14 cellular contexts compared by ENCODE assay signal in genomic region chr1:15168479-15168878, GRCh38. TPM values are rescaled to one million over a fixed set of nuclear protein-coding genes. Genes with fewer than 3 reads are reported as not detected.
DNase-seq lines count a peak whose midpoint lies in the region; ATAC-seq, FAIRE-seq and TF ChIP-seq lines count a peak whose summit lies in the region.
"Had no signal": no experiment of that assay in that cellular context is flagged by ENCODE, and none has a peak within 500 bp of the region (broad histone marks: within the 10 kb centered on the region; RNA-seq: fewer than 3 reads in every experiment).

No MANE protein-coding gene starts in this region.

- H3K9me3 Mint-ChIP-seq in HFFc6 (no peaks in the 10 kb centered on the region), astrocyte (ENCODE audit: unreplicated experiment) (no peaks in the 10 kb centered on the region)
- H3K9me3 Mint-ChIP-seq in effector memory CD8-positive, alpha-beta T cell = no peaks in the 10 kb centered on the region
- H3K9me3 Mint-ChIP-seq: activated CD4-positive, alpha-beta memory T cell treated with anti-CD3 and anti-CD28 coated beads, Interleukin-2, amount 10 ng/mL, durations not matched to agents 7 days and 5 days had no signal

- peaks cover 64% of the 10 kb centered on the region for H3K4me1 Mint-ChIP-seq in HFFc6 (ENCODE audit: low read depth)
- H3K4me1 Mint-ChIP-seq in astrocyte (ENCODE audit: low read depth, unreplicated experiment) = peaks cover 29% of the 10 kb centered on the region
- peaks cover 3 to 7% of the 10 kb centered on the region in 2 donors for H3K4me1 Mint-ChIP-seq in effector memory CD8-positive, alpha-beta T cell (ENCODE audit: low read depth in 2 of 2)
- H3K4me1 Mint-ChIP-seq: activated CD4-positive, alpha-beta memory T cell treated with anti-CD3 and anti-CD28 coated beads, Interleukin-2, amount 10 ng/mL, durations not matched to agents 7 days and 5 days had no signal

- H3K27ac ChIP-seq in A549 = peak overlapping the region; percentile 80 to 87
- peak overlapping the region; percentile 54 for H3K27ac ChIP-seq in astrocyte (ENCODE audit: low read depth, low read length)
- H3K27ac ChIP-seq: C4-2B, thoracic aorta had no signal

- no peak overlapping the region for H2AFZ ChIP-seq in astrocyte (ENCODE audit: low read depth, low read length)

- H3K4me3 ChIP-seq in A549 = no peak overlapping the region
- H3K4me3 ChIP-seq in astrocyte (ENCODE audit: insufficient read depth, low read depth, low read length) = no peak overlapping the region
- H3K4me3 ChIP-seq: coronary artery, thoracic aorta had no signal

- H3K4me3 Mint-ChIP-seq in HFFc6 (peak overlapping the region; percentile 51), astrocyte (ENCODE audit: unreplicated experiment) (no peak overlapping the region)
- no peak overlapping the region for H3K4me3 Mint-ChIP-seq in effector memory CD8-positive, alpha-beta T cell
- H3K4me3 Mint-ChIP-seq: activated CD4-positive, alpha-beta memory T cell treated with anti-CD3 and anti-CD28 coated beads, Interleukin-2, amount 10 ng/mL, durations not matched to agents 7 days and 5 days had no signal

- DNase-seq in A549 (ENCODE audit: low read depth in 1 of 2, low spot score in 1 of 2) = peak in 1 of 2 experiments; percentile 86
- peak; percentile 94 for DNase-seq in HFFc6
- peak; percentile 94 for DNase-seq in astrocyte (ENCODE audit: low read depth)
- no peak for DNase-seq in left colon
- DNase-seq in GOT3 (lab: John Stamatoyannopoulos, UW) = no peak
- DNase-seq in activated naive CD4-positive, alpha-beta T cell treated with Interleukin-2 at 50 U/mL for 16 hours = no peak
- no peak for DNase-seq in activated CD4-positive, alpha-beta T cell treated with anti-CD3 and anti-CD28 coated beads for 48 hours
- DNase-seq in effector memory CD8-positive, alpha-beta T cell = no peak
- DNase-seq: activated CD4-positive, alpha-beta memory T cell treated with anti-CD3 and anti-CD28 coated beads, Interleukin-2, amount 10 ng/mL, durations not matched to agents 7 days and 5 days; stimulated activated CD4-positive, alpha-beta T cell treated with anti-CD3 and anti-CD28 coated beads, Interleukin-15, amount 100 ng/mL, for 24 hours had no signal

- TF ChIP-seq RAD21 in A549 (conservative IDR thresholded peaks at IDR 0.05 in 1 of 2, IDR thresholded peaks at IDR 0.05 in 1 of 2) = peak in 1 of 2 experiments; percentile 15; a peak in 2 of 5 replicates

- 8% methylated on average over 5 of the region's 5 CpGs for WGBS in A549 (ENCODE audit: missing lambda C conversion rate)

- intact Hi-C loops in left colon (cut with DNase I, micrococcal nuclease) = no loop called here

- H3K36me3 Mint-ChIP-seq in HFFc6 (ENCODE audit: low read depth) = no peaks in the 10 kb centered on the region
- no peaks in the 10 kb centered on the region for H3K36me3 Mint-ChIP-seq in astrocyte (ENCODE audit: low read depth, unreplicated experiment)
- H3K36me3 Mint-ChIP-seq in effector memory CD8-positive, alpha-beta T cell (ENCODE audit: insufficient read depth) = no peaks in the 10 kb centered on the region

- peak overlapping the region; percentile 82 for H3K4me2 ChIP-seq in A549
- H3K4me2 ChIP-seq in astrocyte (ENCODE audit: low read length) = peak overlapping the region; percentile 29

- no peaks in the 10 kb centered on the region for H3K9me3 ChIP-seq in A549
- no peaks in the 10 kb centered on the region for H3K9me3 ChIP-seq in astrocyte (ENCODE audit: insufficient read depth, low read depth, low read length)
- H3K9me3 ChIP-seq: thoracic aorta had no signal

- H3K79me2 ChIP-seq in astrocyte (ENCODE audit: insufficient read depth, low read length) = no peaks in the 10 kb centered on the region

- ATAC-seq in A549 = peak; percentile 94 to 97
- ATAC-seq in left colon = peak; percentile 65
- no peak for ATAC-seq in effector memory CD8-positive, alpha-beta T cell (replicated peaks)

- POLR2A ChIA-PET in A549 (lab: Yijun Ruan, JAX) = interaction anchor here (0.5 to 1.8 kb wide), 6 partner anchors 10 to 101 kb away, joined by 3 to 18 read pairs (median 4); no protein-coding TSS in a partner anchor

- H3K27me3 ChIP-seq in astrocyte (ENCODE audit: insufficient read depth, low read length) = no peaks in the 10 kb centered on the region

- peak; percentile 19; the same call in 1 of the 3 replicates for TF ChIP-seq CTCF in A549 (IDR thresholded peaks at IDR 0.05)
- no peak; the same call in 1 of the 2 replicates for TF ChIP-seq CTCF in HFFc6 (IDR thresholded peaks at IDR 0.05)
- no peak for TF ChIP-seq CTCF in astrocyte (IDR thresholded peaks at IDR 0.05; ENCODE audit: insufficient read depth, low read depth, low read length)

- H3K27me3 Mint-ChIP-seq in HFFc6 (ENCODE audit: insufficient read depth) (no peaks in the 10 kb centered on the region), astrocyte (ENCODE audit: low read depth, unreplicated experiment) (no peaks in the 10 kb centered on the region)
- H3K27me3 Mint-ChIP-seq in effector memory CD8-positive, alpha-beta T cell = peaks cover 28 to 55% of the 10 kb centered on the region in 2 donors

- no peaks in the 10 kb centered on the region for H4K20me1 ChIP-seq in astrocyte (ENCODE audit: insufficient read depth, low read length)

- FAIRE-seq in A549 (lab: Jason Lieb, UNC) (peak; percentile 59), astrocyte (lab: Jason Lieb, UNC) (peak; percentile 82)

- TF ChIP-seq POLR2A in A549 (IDR thresholded peaks at IDR 0.05; ENCODE audit: low read length) = no peak

- TF ChIP-seq EP300 in A549 (IDR thresholded peaks at IDR 0.05) = peak in 1 of 2 experiments; percentile 32; a peak in 1 of 5 replicates

- H3K4me1 ChIP-seq in A549 (peaks cover 73% of the 10 kb centered on the region), astrocyte (ENCODE audit: insufficient read depth, low read length) (peaks cover 9% of the 10 kb centered on the region)

- H3K27ac Mint-ChIP-seq in HFFc6 = peak overlapping the region; percentile 95
- H3K27ac Mint-ChIP-seq in astrocyte (ENCODE audit: unreplicated experiment) = peak overlapping the region; percentile 92
- H3K27ac Mint-ChIP-seq in effector memory CD8-positive, alpha-beta T cell = no peak overlapping the region
- H3K27ac Mint-ChIP-seq: activated CD4-positive, alpha-beta memory T cell treated with anti-CD3 and anti-CD28 coated beads, Interleukin-2, amount 10 ng/mL, durations not matched to agents 7 days and 5 days had no signal

- H3K36me3 ChIP-seq in astrocyte (ENCODE audit: insufficient read depth, low read length) = no peaks in the 10 kb centered on the region
- H3K36me3 ChIP-seq: thoracic aorta had no signal

- peak overlapping the region; percentile 46 for H3K9ac ChIP-seq in astrocyte (ENCODE audit: low read length)

- CTCF ChIA-PET in A549 (lab: Yijun Ruan, JAX) = interaction anchor here (0.8 to 3.8 kb wide), 11 partner anchors 8 to 104 kb away, joined by 3 to 35 read pairs (median 6); partner anchors contain the start of gene TMEM51

TF ChIP-seq in A549, 52 proteins besides CTCF, POLR2A, EP300 and RAD21 (continues in another document):
- TF ChIP-seq MAX (IDR thresholded peaks at IDR 0.05) = peak; percentile 65
- no peak for TF ChIP-seq FOSL2 (IDR thresholded peaks at IDR 0.05)
- peak; percentile 74 for TF ChIP-seq FOSL2 (CRISPR knock-in tag; IDR thresholded peaks at IDR 0.05)
- no peak for TF ChIP-seq TP53 (CRISPR knock-in tag; IDR thresholded peaks at IDR 0.05)
- TF ChIP-seq ZSCAN20 (CRISPR knock-in tag; IDR thresholded peaks at IDR 0.05) = no peak
- peak; percentile 35; the same call in 1 of the 2 replicates for TF ChIP-seq GATA3 (IDR thresholded peaks at IDR 0.05; ENCODE audit: borderline replicate concordance)
- TF ChIP-seq SMC3 (IDR thresholded peaks at IDR 0.05) = peak; percentile 29; the same call in 1 of the 3 replicates
- TF ChIP-seq, protein P1, sequence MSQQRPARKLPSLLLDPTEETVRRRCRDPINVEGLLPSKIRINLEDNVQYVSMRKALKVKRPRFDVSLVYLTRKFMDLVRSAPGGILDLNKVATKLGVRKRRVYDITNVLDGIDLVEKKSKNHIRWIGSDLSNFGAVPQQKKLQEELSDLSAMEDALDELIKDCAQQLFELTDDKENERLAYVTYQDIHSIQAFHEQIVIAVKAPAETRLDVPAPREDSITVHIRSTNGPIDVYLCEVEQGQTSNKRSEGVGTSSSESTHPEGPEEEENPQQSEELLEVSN (IDR thresholded peaks at IDR 0.05; ENCODE audit: borderline replicate concordance, low read depth) = no peak
- 0 out of 2 replicates have a peak, but pooled peaks have one; percentile 14 for TF ChIP-seq JUNB (IDR thresholded peaks at IDR 0.05)
- no peak for TF ChIP-seq NPAS2 (CRISPR knock-in tag; IDR thresholded peaks at IDR 0.05; ENCODE audit: borderline replicate concordance)

RNA-seq across cellular contexts. Expression of gene TMEM51, which starts 14.9 kb away (rescaled TPM):
- polyA plus RNA-seq in A549 (2011; rRNA removed) (14.3 and 20.0 TPM in 2 replicates), A549 (2017; fragmentation: RNase III; extraction: RNeasy Plus Mini Kit Qiagen cat#74134 plus additional on column Dnase treatment) (20.9 to 24.2 TPM (median 22.8 TPM) in 3 replicates)
- 21.8 and 26.3 TPM in 2 replicates for polyA plus RNA-seq in A549 (2012; cell fraction: cytosol; rRNA removed)
- polyA plus RNA-seq in A549 (2012; cell fraction: nucleus; rRNA removed) = 34.5 and 38.7 TPM in 2 replicates
- polyA minus RNA-seq in A549 (2011; rRNA and poly(A)+ RNA removed) = 8.4 and 9.5 TPM in 2 replicates
- 1 to 10 TPM; 4.8 to 6.8 (median 6.6) TPM for total RNA-seq in HFFc6 (2021; fragmentation: NEBNext Ultra II Directional; extraction: Animal tissue kit (Norgen Biotek cat#: 25700))
- total RNA-seq in astrocyte (6.9 TPM in 2 replicates), left colon (10 to 100 TPM; 23.4 to 27.4 TPM)
- total RNA-seq: activated CD4-positive, alpha-beta memory T cell treated with anti-CD3 and anti-CD28 coated beads, Interleukin-2, amount 10 ng/mL, durations not matched to agents 7 days and 5 days; OCI-LY7 had no signal

Comparison
In these comparisons a context has a peak if more than half of its experiments do, and no peak if none do; other contexts are left out.
1. DNase-seq: peak in HFFc6 (single experiment) and astrocyte (single experiment); none in left colon (0 of 2), GOT3 (single experiment), activated naive CD4-positive, alpha-beta T cell treated with Interleukin-2 at 50 U/mL for 16 hours (single experiment), activated CD4-positive, alpha-beta T cell treated with anti-CD3 and anti-CD28 coated beads for 48 hours (single experiment) and effector memory CD8-positive, alpha-beta T cell (0 of 3).
2. H3K27ac Mint-ChIP-seq: peak in HFFc6 (single experiment) and astrocyte (single experiment); none in effector memory CD8-positive, alpha-beta T cell (0 of 2).